ENCODE assay signal across 11 cellular contexts in the genomic region with DNA sequence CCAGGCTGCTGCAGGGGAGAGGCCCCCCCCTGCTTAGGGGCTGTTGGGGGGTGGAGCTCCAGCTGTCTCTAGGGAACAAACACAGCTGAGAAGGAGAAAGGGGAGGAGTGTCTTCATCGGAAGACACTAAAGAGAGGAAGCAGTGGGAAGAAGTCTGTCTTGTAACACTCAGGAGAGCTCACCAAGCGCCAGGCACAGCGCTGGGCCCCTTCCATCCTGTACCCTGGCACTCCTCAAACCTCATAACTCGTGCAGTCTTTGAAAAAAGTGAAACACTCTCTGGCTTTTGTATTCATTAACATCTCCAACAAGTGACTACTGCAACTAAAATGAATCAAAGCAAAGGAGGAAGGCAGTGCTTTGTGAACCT.
A peak's percentile ranks its signal among the peaks of the same experiment; 100 is the strongest.
DNase-seq lines count a peak whose midpoint lies in the region; ATAC-seq and TF ChIP-seq lines count a peak whose summit lies in the region.
"Had no signal": no experiment of that assay in that cellular context is flagged by ENCODE, and none has a peak within 500 bp of the region (broad histone marks: within the 10 kb centered on the region; RNA-seq: fewer than 3 reads in every experiment).

No MANE protein-coding gene starts in this region.

- DNase-seq in A673 (ENCODE audit: low spot score) (peak; percentile 65), WERI-Rb-1 (peak; percentile 94), memory B cell (ENCODE audit: low spot score in 2 of 2) (no peak), AG08396 (ENCODE audit: low spot score) (no peak), smooth muscle cell (lab: John Stamatoyannopoulos, UW; ENCODE audit: unreplicated experiment) (no peak)
- DNase-seq: activated T-cell treated with anti-CD3 and anti-CD28 coated beads, Interleukin-2, amount 50 U/mL, for 4 hours; stimulated activated naive CD4-positive, alpha-beta T cell treated with Interleukin-2 at 50 U/mL for 16 hours had no signal

- peaks cover 46% of the 10 kb centered on the region for H3K4me1 Mint-ChIP-seq in memory B cell

- no peak overlapping the region for H3K4me3 Mint-ChIP-seq in memory B cell
- H3K4me3 Mint-ChIP-seq: activated T-cell treated with anti-CD3 and anti-CD28 coated beads, Interleukin-2, amount 50 U/mL, for 4 hours; GM23338 had no signal

- no peaks in the 10 kb centered on the region for H3K79me2 ChIP-seq in DOHH2 (ENCODE audit: control insufficient read depth, low read length)
- no peaks in the 10 kb centered on the region for H3K79me2 ChIP-seq in smooth muscle cell (ENCODE audit: low read depth)

- POLR2A ChIA-PET in A673 (lab: Charles Lee; ENCODE audit: low non-redundant PET), result no interaction called here

- no peak overlapping the region for H3K27ac ChIP-seq in A673 (ENCODE audit: low read depth, low read length, poor library complexity, severe bottlenecking)
- peak overlapping the region; percentile 81 for H3K27ac ChIP-seq in DOHH2 (ENCODE audit: low read depth, low read length)
- peak overlapping the region; percentile 74 for H3K27ac ChIP-seq in WERI-Rb-1
- no peak overlapping the region for H3K27ac ChIP-seq in smooth muscle cell (ENCODE audit: low read depth)

- no peaks in the 10 kb centered on the region for H4K20me1 ChIP-seq in DOHH2 (ENCODE audit: control insufficient read depth, insufficient read depth, low read depth, low read length)
- H4K20me1 ChIP-seq in smooth muscle cell (ENCODE audit: low read depth), result no peaks in the 10 kb centered on the region

- no peak overlapping the region for H2AFZ ChIP-seq in smooth muscle cell (ENCODE audit: low read depth)
- H2AFZ ChIP-seq: GM23338 had no signal

- H3F3A ChIP-seq in DOHH2 (ENCODE audit: control insufficient read depth, insufficient read depth), result peaks cover 28% of the 10 kb centered on the region
- H3F3A ChIP-seq in smooth muscle cell (ENCODE audit: low read depth), result no peaks in the 10 kb centered on the region

- peak overlapping the region; percentile 89 for H3K4me2 ChIP-seq in DOHH2 (ENCODE audit: low read length)
- H3K4me2 ChIP-seq in smooth muscle cell, result no peak overlapping the region
- H3K4me2 ChIP-seq: GM23338 had no signal

- no peaks in the 10 kb centered on the region for H3K36me3 ChIP-seq in A673 (ENCODE audit: insufficient read depth, low read length, poor library complexity, severe bottlenecking)
- no peaks in the 10 kb centered on the region for H3K36me3 ChIP-seq in DOHH2 (ENCODE audit: control insufficient read depth, low read length)
- H3K36me3 ChIP-seq in WERI-Rb-1, result no peaks in the 10 kb centered on the region
- no peaks in the 10 kb centered on the region for H3K36me3 ChIP-seq in smooth muscle cell (ENCODE audit: low read depth)

- TF ChIP-seq CTCF in A673 (conservative IDR thresholded peaks at IDR 0.05; ENCODE audit: low read depth, low read length) (no peak), DOHH2 (IDR thresholded peaks at IDR 0.05; ENCODE audit: low read depth, low read length, poor library complexity, severe bottlenecking) (no peak), WERI-Rb-1 (IDR thresholded peaks at IDR 0.05; ENCODE audit: low read depth, low read length) (no peak), smooth muscle cell (IDR thresholded peaks at IDR 0.05; ENCODE audit: borderline replicate concordance, insufficient read depth, poor library complexity, severe bottlenecking) (no peak)

- BruUV-seq in A673 (replicated peaks; lab: Mats Ljungman, UMichigan), result no TSS peak

- no peaks in the 10 kb centered on the region for H3K9me2 ChIP-seq in DOHH2 (replicated peaks; ENCODE audit: control insufficient read depth, low read length)

- no peak overlapping the region for H3K9ac ChIP-seq in smooth muscle cell (ENCODE audit: low read depth)

- intact Hi-C loops in A673 (cut with micrococcal nuclease; ENCODE audit: unreplicated experiment), result no loop called here

- no peak overlapping the region for H3K4me3 ChIP-seq in A673 (ENCODE audit: low read depth, low read length, poor library complexity, severe bottlenecking)
- H3K4me3 ChIP-seq in DOHH2 (ENCODE audit: low read length), result peak overlapping the region; percentile 66
- H3K4me3 ChIP-seq in WERI-Rb-1 (ENCODE audit: low read depth, low read length), result no peak overlapping the region
- H3K4me3 ChIP-seq in smooth muscle cell, result no peak overlapping the region
- H3K4me3 ChIP-seq: GM23338 had no signal

- H3K27me3 Mint-ChIP-seq in memory B cell, result no peaks in the 10 kb centered on the region

- ATAC-seq in memory B cell (ENCODE audit: low read depth) (no peak), GM19452 (IDR thresholded peaks at IDR 0.05; ENCODE audit: unreplicated experiment) (no peak), HG03196 (IDR thresholded peaks at IDR 0.05; ENCODE audit: unreplicated experiment) (no peak)
- ATAC-seq: GM23338 had no signal

- H3K9me3 ChIP-seq in A673 (ENCODE audit: low read depth, low read length, poor library complexity, severe bottlenecking), result no peaks in the 10 kb centered on the region
- no peaks in the 10 kb centered on the region for H3K9me3 ChIP-seq in DOHH2 (ENCODE audit: control insufficient read depth, insufficient read depth, low read length)
- H3K9me3 ChIP-seq in WERI-Rb-1 (ENCODE audit: severe bottlenecking), result peaks cover 4% of the 10 kb centered on the region
- no peaks in the 10 kb centered on the region for H3K9me3 ChIP-seq in smooth muscle cell (replicated peaks; ENCODE audit: low read depth)

- peaks cover 19% of the 10 kb centered on the region for H3K4me1 ChIP-seq in A673 (ENCODE audit: insufficient read depth, low read length, poor library complexity, severe bottlenecking)
- peaks cover 97% of the 10 kb centered on the region for H3K4me1 ChIP-seq in DOHH2 (ENCODE audit: control insufficient read depth, low read length)
- peaks cover 24% of the 10 kb centered on the region for H3K4me1 ChIP-seq in smooth muscle cell (ENCODE audit: low read depth)

- H3K27ac Mint-ChIP-seq in memory B cell, result peak overlapping the region; percentile 56
- H3K27ac Mint-ChIP-seq: GM23338 had no signal

- H3K36me3 Mint-ChIP-seq in memory B cell, result no peaks in the 10 kb centered on the region

- 67% methylated on average over 4 of the region's 4 CpGs for WGBS in smooth muscle cell (ENCODE audit: low lambda C conversion rate)

- no peaks in the 10 kb centered on the region for H3K27me3 ChIP-seq in A673 (replicated peaks; ENCODE audit: insufficient read depth, low read depth, low read length, poor library complexity)
- H3K27me3 ChIP-seq in DOHH2 (ENCODE audit: control insufficient read depth, low read length), result no peaks in the 10 kb centered on the region
- H3K27me3 ChIP-seq in WERI-Rb-1 (ENCODE audit: insufficient read depth, low read depth, severe bottlenecking), result no peaks in the 10 kb centered on the region
- peaks cover 23% of the 10 kb centered on the region for H3K27me3 ChIP-seq in smooth muscle cell (ENCODE audit: low read depth)

- CTCF ChIA-PET in A673 (lab: Charles Lee), result interaction anchor here (0.9 to 1.0 kb wide), 2 partner anchors 143 to 152 kb away, joined by 3 to 5 read pairs; no protein-coding TSS in a partner anchor

- no peaks in the 10 kb centered on the region for H3K9me3 Mint-ChIP-seq in memory B cell

Comparison
In these comparisons a context has a peak if more than half of its experiments do, and no peak if none do; other contexts are left out.
1. DNase-seq: peak in A673 (single experiment) and WERI-Rb-1 (single experiment); none in memory B cell (0 of 2), AG08396 (single experiment) and smooth muscle cell (single experiment).
2. H3K27ac ChIP-seq: peak in DOHH2 (single experiment) and WERI-Rb-1 (single experiment); none in A673 (single experiment) and smooth muscle cell (single experiment).